In the genomic region with DNA sequence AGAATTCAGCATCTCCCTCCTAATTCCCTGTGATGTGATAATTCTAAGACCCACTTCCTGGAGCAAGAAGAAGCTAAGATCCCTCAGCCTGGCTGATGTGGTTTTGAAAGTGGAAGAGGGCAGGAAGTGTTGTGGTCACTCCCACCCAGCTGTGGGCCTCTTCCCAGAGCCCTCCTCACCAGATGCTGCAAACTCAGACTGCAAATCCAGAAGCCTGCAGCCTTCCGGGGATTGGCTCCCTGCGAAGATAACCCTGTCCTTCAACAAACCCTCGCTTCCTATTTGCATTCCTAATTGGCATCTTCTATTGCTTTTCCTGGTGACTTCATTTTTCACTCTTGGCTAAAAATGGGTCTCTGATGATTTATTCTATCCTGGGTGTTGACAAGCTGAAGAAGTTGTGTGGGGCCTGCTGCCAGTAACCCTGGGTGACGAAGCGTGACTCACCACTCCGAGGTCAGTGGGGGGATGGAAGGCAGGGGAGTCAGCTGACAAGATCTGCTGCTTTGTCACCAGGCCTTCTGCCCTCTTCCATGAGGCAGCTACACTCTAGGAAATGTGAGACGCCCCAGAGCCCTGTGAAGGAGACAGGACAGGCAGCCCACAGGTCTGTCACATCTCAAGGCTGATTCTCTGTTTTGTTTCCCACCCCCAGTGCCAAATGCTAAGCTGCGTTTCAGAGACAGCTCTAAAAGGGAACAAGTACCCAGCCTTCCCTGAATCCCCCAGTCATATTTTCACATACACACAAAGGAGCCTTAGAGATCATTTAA, we compare ENCODE assay signal across 9 cellular contexts.
DNase-seq lines count a peak whose midpoint lies in the region; ATAC-seq and TF ChIP-seq lines count a peak whose summit lies in the region.
"Had no signal": no experiment of that assay in that cellular context is flagged by ENCODE, and none has a peak within 500 bp of the region (broad histone marks: within the 10 kb centered on the region; RNA-seq: fewer than 3 reads in every experiment).

No MANE protein-coding gene starts in this region.

- H3K9ac ChIP-seq in endodermal cell (ENCODE audit: extremely low read depth, low read length, poor library complexity, severe bottlenecking): no peak overlapping the region

- no peaks in the 10 kb centered on the region for H3K27me3 ChIP-seq in endodermal cell (ENCODE audit: control insufficient read depth, insufficient read depth, low read length, poor library complexity, severe bottlenecking)

- peak; percentile 69 for ATAC-seq in GM19324 (IDR thresholded peaks at IDR 0.05; ENCODE audit: low FRiP score, unreplicated experiment)

- H3K27ac ChIP-seq in endodermal cell (ENCODE audit: low read depth, low read length): peak overlapping the region; percentile 78

- no peaks in the 10 kb centered on the region for H3K36me3 ChIP-seq in endodermal cell (ENCODE audit: control insufficient read depth, insufficient read depth, low read length)
- H3K36me3 ChIP-seq: HAP-1 had no signal

- H3K27ac Mint-ChIP-seq in endodermal cell (peak overlapping the region; percentile 87), mesothelial cell of epicardium (peak overlapping the region; percentile 93)

- H3K4me1 ChIP-seq in endodermal cell (ENCODE audit: control insufficient read depth, insufficient read depth, low read length): peaks cover 16% of the 10 kb centered on the region

- peaks cover 3% of the 10 kb centered on the region for H3K27me3 Mint-ChIP-seq in endodermal cell (ENCODE audit: insufficient read depth)
- H3K27me3 Mint-ChIP-seq in mesothelial cell of epicardium (ENCODE audit: low read depth): no peaks in the 10 kb centered on the region

- 31 to 41% methylated on average over 6 to 8 of the region's 8 CpGs for WGBS in endodermal cell (ENCODE audit: insufficient coverage in 1 of 2, insufficient read length in 1 of 2), 2 experiments

- H3K4me1 Mint-ChIP-seq in endodermal cell (peaks cover 43% of the 10 kb centered on the region), mesothelial cell of epicardium (peaks cover 39% of the 10 kb centered on the region)

- H3K36me3 Mint-ChIP-seq in endodermal cell (ENCODE audit: low read depth) (no peaks in the 10 kb centered on the region), mesothelial cell of epicardium (peaks cover 3% of the 10 kb centered on the region)

- peaks cover 21% of the 10 kb centered on the region for H3K9me3 ChIP-seq in endodermal cell (ENCODE audit: control insufficient read depth, low read length)
- H3K9me3 ChIP-seq: HAP-1 had no signal

- TF ChIP-seq CTCF in AG09319 (IDR thresholded peaks at IDR 0.05; ENCODE audit: low read depth, low read length): no peak
- no peak for TF ChIP-seq CTCF in endodermal cell (conservative IDR thresholded peaks at IDR 0.05)
- no peak for TF ChIP-seq CTCF in mesothelial cell of epicardium (IDR thresholded peaks at IDR 0.05; ENCODE audit: unreplicated experiment)

- H3K4me3 Mint-ChIP-seq in endodermal cell (peak overlapping the region; percentile 6), mesothelial cell of epicardium (peak overlapping the region; percentile 11)

- peak; percentile 99 for DNase-seq in AG09319 (ENCODE audit: extremely low read depth, low read depth)
- DNase-seq in HK-2 (ENCODE audit: unreplicated experiment): peak; percentile 91
- DNase-seq in NOMO-1 treated with dmso at 0.1 percent for 144 hours (lab: John Stamatoyannopoulos, UW; ENCODE audit: unreplicated experiment): peak; percentile 88
- DNase-seq in activated CD8-positive, alpha-beta memory T cell treated with anti-CD3 and anti-CD28 coated beads, Interleukin-2, amount 50 U/mL, for 1 hour (ENCODE audit: extremely low read depth): peak; percentile 60
- peak; percentile 93 for DNase-seq in endodermal cell
- peak in 1 of 2 experiments; percentile 68 for DNase-seq in mesothelial cell of epicardium (ENCODE audit: low spot score in 2 of 2, unreplicated experiment in 2 of 2)
- DNase-seq in stimulated activated CD8-positive, alpha-beta memory T cell treated with anti-CD3 and anti-CD28 coated beads, Interleukin-15, amount 100 ng/mL, for 24 hours (ENCODE audit: low read depth): peak; percentile 55

- H3K4me3 ChIP-seq in endodermal cell (ENCODE audit: low read length): peak overlapping the region; percentile 48
- H3K4me3 ChIP-seq: HAP-1 had no signal

- H3K9me3 Mint-ChIP-seq in endodermal cell (peaks cover 4% of the 10 kb centered on the region), mesothelial cell of epicardium (peaks cover 16% of the 10 kb centered on the region)
